Comparison of ENCODE assay signal across 18 cellular contexts in genomic region chr12:55694651-55695050, GRCh38. TPM values are rescaled to one million over a fixed set of nuclear protein-coding genes. Genes with fewer than 3 reads are reported as not detected.
A peak's percentile ranks its signal among the peaks of the same experiment; 100 is the strongest.
DNase-seq lines count a peak whose midpoint lies in the region; ATAC-seq and TF ChIP-seq lines count a peak whose summit lies in the region.
"Had no signal": no experiment of that assay in that cellular context is flagged by ENCODE, and none has a peak within 500 bp of the region (broad histone marks: within the 10 kb centered on the region; RNA-seq: fewer than 3 reads in every experiment).

No MANE protein-coding gene starts in this region.

- peak; percentile 6 for DNase-seq in activated T-cell treated with anti-CD3 and anti-CD28 coated beads, Interleukin-2, amount 50 U/mL, for 24 hours
- DNase-seq in activated T-cell treated with anti-CD3 and anti-CD28 coated beads, Interleukin-2, amount 50 U/mL, for 48 hours: no peak
- DNase-seq in right cardiac atrium (peak in 2 of 3 donors; percentile 17 to 33), right atrium auricular region (ENCODE audit: low spot score) (no peak), posterior vena cava (ENCODE audit: low spot score) (peak; percentile 71), activated gamma-delta T cell treated with Interleukin-2 at 50 U/mL for 16 hours (no peak)
- DNase-seq: 8988T; CD4-positive, alpha-beta memory T cell; DMS153; DMS79; GDM1; GOT3; H9 had no signal

- H3K4me3 Mint-ChIP-seq in activated T-cell treated with anti-CD3 and anti-CD28 coated beads, Interleukin-2, amount 50 U/mL, for 24 hours: no peak overlapping the region
- H3K4me3 Mint-ChIP-seq: CD4-positive, alpha-beta memory T cell; H9 had no signal

- WGBS in right cardiac atrium: 91% methylated on average over 4 of the region's 4 CpGs

- ATAC-seq in right cardiac atrium (peak; percentile 3 to 6), HG03432 (IDR thresholded peaks at IDR 0.05; ENCODE audit: unreplicated experiment) (no peak), GM21528 (IDR thresholded peaks at IDR 0.05; ENCODE audit: low FRiP score, unreplicated experiment) (no peak)
- ATAC-seq: HepG2 had no signal

- no peak for TF ChIP-seq CTCF in right atrium auricular region (IDR thresholded peaks at IDR 0.05)

- peaks cover 82% of the 10 kb centered on the region for H3K36me3 ChIP-seq in right atrium auricular region
- H3K36me3 ChIP-seq: BLaER1 had no signal

- H3K27me3 ChIP-seq in right cardiac atrium (ENCODE audit: control insufficient read depth, insufficient read depth) (no peaks in the 10 kb centered on the region), right atrium auricular region (no peaks in the 10 kb centered on the region)
- H3K27me3 ChIP-seq: BLaER1 had no signal

- no peaks in the 10 kb centered on the region for H3K9me3 Mint-ChIP-seq in activated T-cell treated with anti-CD3 and anti-CD28 coated beads, Interleukin-2, amount 50 U/mL, for 24 hours
- H3K9me3 Mint-ChIP-seq: CD4-positive, alpha-beta memory T cell; H9 had no signal

- H3K27ac ChIP-seq in right cardiac atrium (ENCODE audit: low read length) (no peak overlapping the region), right atrium auricular region (no peak overlapping the region)
- H3K27ac ChIP-seq: BLaER1 had no signal

- intact Hi-C loops in right cardiac atrium (cut with DNase I): no loop called here
- intact Hi-C loops in posterior vena cava (cut with DNase I): no loop called here

- no peak overlapping the region for H3K27ac Mint-ChIP-seq in activated T-cell treated with anti-CD3 and anti-CD28 coated beads, Interleukin-2, amount 50 U/mL, for 24 hours
- H3K27ac Mint-ChIP-seq: CD14-positive monocyte; CD4-positive, alpha-beta memory T cell had no signal

- H3K36me3 Mint-ChIP-seq in activated T-cell treated with anti-CD3 and anti-CD28 coated beads, Interleukin-2, amount 50 U/mL, for 24 hours (ENCODE audit: low read depth): no peaks in the 10 kb centered on the region
- H3K36me3 Mint-ChIP-seq: CD4-positive, alpha-beta memory T cell had no signal

- H3K27me3 Mint-ChIP-seq in activated T-cell treated with anti-CD3 and anti-CD28 coated beads, Interleukin-2, amount 50 U/mL, for 24 hours: no peaks in the 10 kb centered on the region

- H3K4me3 ChIP-seq in right cardiac atrium (ENCODE audit: low read length) (no peak overlapping the region), right atrium auricular region (no peak overlapping the region)
- H3K4me3 ChIP-seq: BLaER1 had no signal

- no peaks in the 10 kb centered on the region for H3K9me3 ChIP-seq in right cardiac atrium (ENCODE audit: control insufficient read depth, low read length)
- H3K9me3 ChIP-seq in right atrium auricular region: no peaks in the 10 kb centered on the region
- H3K9me3 ChIP-seq: BLaER1 had no signal

- H3K4me1 ChIP-seq in right cardiac atrium (ENCODE audit: control insufficient read depth, insufficient read depth, low read length): no peaks in the 10 kb centered on the region
- no peaks in the 10 kb centered on the region for H3K4me1 ChIP-seq in right atrium auricular region
- H3K4me1 ChIP-seq: BLaER1 had no signal

- H3K4me1 Mint-ChIP-seq in activated T-cell treated with anti-CD3 and anti-CD28 coated beads, Interleukin-2, amount 50 U/mL, for 24 hours (ENCODE audit: low read depth): no peaks in the 10 kb centered on the region
- H3K4me1 Mint-ChIP-seq: CD14-positive monocyte; CD4-positive, alpha-beta memory T cell; H9 had no signal

RNA-seq across cellular contexts. Expression of gene ITGA7, which starts 13.1 kb away (rescaled TPM):
- 100 to 1,000 TPM; 465 to 674 (median 604) TPM for total RNA-seq in right cardiac atrium
- polyA plus RNA-seq in right cardiac atrium: 288 TPM
- total RNA-seq in right atrium auricular region: 100 to 1,000 TPM; 291 to 309 TPM
- total RNA-seq in posterior vena cava: 100 to 1,000 TPM; 497 to 570 TPM
- polyA plus RNA-seq: CD4-positive, alpha-beta memory T cell had no signal

RNA-seq across cellular contexts. Expression of gene BLOC1S1, which starts 21.2 kb away (rescaled TPM):
- total RNA-seq in right cardiac atrium (100 to 1,000 TPM; 134 to 149 (median 139) TPM), right atrium auricular region (100 to 1,000 TPM; 177 to 187 TPM), posterior vena cava (100 to 1,000 TPM; 115 to 118 TPM)
- polyA plus RNA-seq in right cardiac atrium: 205 TPM

RNA-seq across cellular contexts. Expression of gene RDH5, which starts 25.5 kb away (rescaled TPM):
- 10 to 100 TPM; 15.9 to 27.7 (median 23.3) TPM for total RNA-seq in right cardiac atrium
- polyA plus RNA-seq in right cardiac atrium: 24.1 TPM
- 10 to 100 TPM; 13.0 to 22.4 TPM for total RNA-seq in right atrium auricular region
- 10 to 100 TPM; 19.2 to 39.7 TPM for total RNA-seq in posterior vena cava

RNA-seq across cellular contexts. Expression of gene CD63, which starts 34.2 kb away (rescaled TPM):
- total RNA-seq in right cardiac atrium (1,000 to 10,000 TPM; 1,076 to 1,430 (median 1,264) TPM), right atrium auricular region (1,000 to 10,000 TPM; 1,041 to 1,122 TPM), posterior vena cava (1,000 to 10,000 TPM; 1,385 to 1,570 TPM)
- 1,376 TPM for polyA plus RNA-seq in right cardiac atrium

RNA-seq across cellular contexts. Expression of gene GDF11, which starts 48.3 kb away (rescaled TPM):
- total RNA-seq in right cardiac atrium (10 to 100 TPM; 16.2 to 17.5 (median 16.7) TPM), right atrium auricular region (1 to 10 TPM; 8.1 to 8.6 TPM), posterior vena cava (10 to 100 TPM in 1 of 2 donors, 1 to 10 TPM in 1; 8.4 to 11.0 TPM)
- 11.5 TPM for polyA plus RNA-seq in right cardiac atrium

Comparison
In these comparisons a context has a peak if more than half of its experiments do, and no peak if none do; other contexts are left out.
1. DNase-seq: peak in activated T-cell treated with anti-CD3 and anti-CD28 coated beads, Interleukin-2, amount 50 U/mL, for 24 hours (single experiment), right cardiac atrium (2 of 3) and posterior vena cava (single experiment); none in activated T-cell treated with anti-CD3 and anti-CD28 coated beads, Interleukin-2, amount 50 U/mL, for 48 hours (0 of 2), right atrium auricular region (single experiment) and activated gamma-delta T cell treated with Interleukin-2 at 50 U/mL for 16 hours (single experiment).
2. ATAC-seq: peak in right cardiac atrium (2 of 2); none in HG03432 (single experiment) and GM21528 (single experiment).